Comparison of ENCODE assay signal across 8 cellular contexts in genomic region chr10:7787150-7787856, GRCh38. TPM values are rescaled to one million over a fixed set of nuclear protein-coding genes. Genes with fewer than 3 reads are reported as not detected.
DNase-seq lines count a peak whose midpoint lies in the region; ATAC-seq and TF ChIP-seq lines count a peak whose summit lies in the region.

No MANE protein-coding gene starts in this region.

- TF ChIP-seq POLR2A in spleen (IDR thresholded peaks at IDR 0.05), result no peak

- no peaks in the 10 kb centered on the region for H3K27me3 ChIP-seq in spleen (replicated peaks in 1 of 7)

- no peak overlapping the region for H3K27ac Mint-ChIP-seq in osteocyte (ENCODE audit: unreplicated experiment)

- no peaks in the 10 kb centered on the region for H3K27me3 Mint-ChIP-seq in osteocyte (ENCODE audit: unreplicated experiment)

- peak; percentile 3 to 15 for DNase-seq in activated CD4-positive, alpha-beta T cell treated with anti-CD3 and anti-CD28 coated beads, Interleukin-2, amount 50 U/mL, for 48 hours
- DNase-seq in activated CD4-positive, alpha-beta T cell treated with anti-CD3 and anti-CD28 coated beads, Interleukin-2, amount 50 U/mL, for 1 hour, result no peak
- peak; percentile 4 for DNase-seq in T follicular helper cell (ENCODE audit: low read depth)
- no peak for DNase-seq in left ventricle myocardium superior
- DNase-seq in spleen, result no peak
- no peak for DNase-seq in SKM-1 treated with dmso at 0.1 percent for 144 hours (lab: John Stamatoyannopoulos, UW; ENCODE audit: unreplicated experiment)
- DNase-seq in osteocyte (ENCODE audit: extremely low spot score, unreplicated experiment), result no peak

- no peak overlapping the region for H3K4me3 Mint-ChIP-seq in osteocyte (ENCODE audit: unreplicated experiment)

- WGBS in spleen, 5 donors, result 2 to 5% (median 4%) methylated on average over 16 to 26 of the region's 26 CpGs

- peaks cover 7% of the 10 kb centered on the region for H3K36me3 Mint-ChIP-seq in osteocyte (ENCODE audit: unreplicated experiment)

- H3K9me3 Mint-ChIP-seq in osteocyte (ENCODE audit: unreplicated experiment), result no peaks in the 10 kb centered on the region

- TF ChIP-seq CTCF in spleen (IDR thresholded peaks at IDR 0.05 in 8 of 11, conservative IDR thresholded peaks at IDR 0.05 in 3 of 11) (no peak), osteocyte (IDR thresholded peaks at IDR 0.05) (no peak)

- H3K4me1 ChIP-seq in spleen, result peaks cover 24 to 88% (median 74%) of the 10 kb centered on the region in 6 donors

- no peaks in the 10 kb centered on the region for H3K9me3 ChIP-seq in spleen

- peak overlapping the region in 7 of 8 donors; percentile 81 to 92 (median 87) for H3K27ac ChIP-seq in spleen

- peaks cover 43% of the 10 kb centered on the region for H3K4me1 Mint-ChIP-seq in osteocyte (ENCODE audit: unreplicated experiment)

- intact Hi-C loops in left ventricle myocardium superior (cut with micrococcal nuclease) (no loop called here), spleen (cut with DNase I; ENCODE audit: low total_unique reads) (no loop called here)

- ATAC-seq in HG02970 (IDR thresholded peaks at IDR 0.05; ENCODE audit: low FRiP score, unreplicated experiment) (peak; percentile 8), left ventricle myocardium superior (peak; percentile 6)

- peak overlapping the region; percentile 70 to 99 (median 90) for H3K4me3 ChIP-seq in spleen

- peaks cover 0 to 26% (median 2%) of the 10 kb centered on the region in 6 donors for H3K36me3 ChIP-seq in spleen

RNA-seq across cellular contexts. Expression of gene KIN, which starts 0.5 kb away (rescaled TPM):
- 9.1 TPM for total RNA-seq in left ventricle myocardium superior
- total RNA-seq in spleen, result 10 to 100 TPM in 6 of 7 donors, 1 to 10 TPM in 1; 9.2 to 13.6 (median 11.0) TPM
- polyA plus RNA-seq in spleen, result 10 to 100 TPM; 11.3 to 16.0 (median 11.5) TPM
- total RNA-seq in osteocyte, result 10.9 and 11.2 TPM in 2 replicates

RNA-seq across cellular contexts. Expression of gene ATP5F1C, which starts 0.7 kb away (rescaled TPM):
- total RNA-seq in left ventricle myocardium superior (777 TPM), spleen (100 to 1,000 TPM; 158 to 275 (median 180) TPM), osteocyte (132 and 133 TPM in 2 replicates)
- polyA plus RNA-seq in spleen, result 100 to 1,000 TPM; 187 to 223 (median 206) TPM

RNA-seq across cellular contexts. Expression of gene TAF3, which starts 31.0 kb away (rescaled TPM):
- total RNA-seq in left ventricle myocardium superior (13.0 TPM), spleen (10 to 100 TPM in 4 of 7 donors, 1 to 10 TPM in 3; 9.4 to 13.0 (median 10.4) TPM), osteocyte (8.0 and 9.1 TPM in 2 replicates)
- polyA plus RNA-seq in spleen, result 1 to 10 TPM; 2.7 to 4.1 (median 3.7) TPM

Comparison
In these comparisons a context has a peak if more than half of its experiments do, and no peak if none do; other contexts are left out.
1. DNase-seq: peak in activated CD4-positive, alpha-beta T cell treated with anti-CD3 and anti-CD28 coated beads, Interleukin-2, amount 50 U/mL, for 48 hours (2 of 2) and T follicular helper cell (single experiment); none in activated CD4-positive, alpha-beta T cell treated with anti-CD3 and anti-CD28 coated beads, Interleukin-2, amount 50 U/mL, for 1 hour (single experiment), left ventricle myocardium superior (single experiment), spleen (single experiment), SKM-1 treated with dmso at 0.1 percent for 144 hours (single experiment) and osteocyte (single experiment).